15 cellular contexts compared by ENCODE assay signal in the genomic region with DNA sequence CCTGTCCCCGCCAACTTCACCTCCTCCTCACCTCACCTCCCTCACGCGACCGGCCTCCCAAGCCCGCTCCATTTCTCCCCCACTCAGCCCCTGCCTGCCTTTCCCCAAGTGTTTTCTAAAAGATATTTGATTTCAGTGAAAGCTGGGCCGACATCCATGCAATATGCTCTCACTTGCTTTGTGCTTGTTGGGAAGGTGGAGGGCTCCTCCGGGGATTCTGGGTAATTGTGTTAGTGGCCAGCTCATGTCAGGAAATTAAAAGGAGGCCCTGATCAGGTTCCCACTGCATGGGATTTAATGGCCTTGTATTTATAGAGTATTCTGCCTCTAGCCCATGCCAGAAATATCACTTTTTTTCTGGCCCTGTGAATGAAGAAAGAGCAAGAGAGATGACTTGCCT.
"Had no signal": no experiment of that assay in that cellular context is flagged by ENCODE, and none has a peak within 500 bp of the region (broad histone marks: within the 10 kb centered on the region; RNA-seq: fewer than 3 reads in every experiment).

No MANE protein-coding gene starts in this region.

- H3K36me3 Mint-ChIP-seq: activated naive CD4-positive, alpha-beta T cell treated with anti-CD3 and anti-CD28 coated beads, Interleukin-2, amount 50 U/mL, for 24 hours; memory B cell; naive thymus-derived CD4-positive, alpha-beta T cell; stimulated activated naive B cell treated with anti-CD40 and anti-IgM and Interleukin-4, amounts not matched to agents 10 μg/mL and 1 μg/mL and 100 μg/mL, for 72 hours had no signal

- H3K4me1 Mint-ChIP-seq: activated naive CD4-positive, alpha-beta T cell treated with anti-CD3 and anti-CD28 coated beads, Interleukin-2, amount 50 U/mL, for 24 hours; memory B cell; naive thymus-derived CD4-positive, alpha-beta T cell; stimulated activated naive B cell treated with anti-CD40 and anti-IgM and Interleukin-4, amounts not matched to agents 10 μg/mL and 1 μg/mL and 100 μg/mL, for 72 hours had no signal

- DNase-seq: activated CD4-positive, alpha-beta T cell treated with anti-CD3 and anti-CD28 coated beads for 1 hour; activated CD8-positive, alpha-beta memory T cell treated with anti-CD3 and anti-CD28 coated beads for 24 hours; activated effector memory CD4-positive, alpha-beta T cell treated with anti-CD3 and anti-CD28 coated beads, Interleukin-2, amount 50 U/mL, for 16 hours; activated T-cell treated with anti-CD3 and anti-CD28 coated beads, Interleukin-2, amount 50 U/mL, for 72 hours; dermis blood vessel endothelial cell; effector memory CD4-positive, alpha-beta T cell; mucosa of descending colon; naive thymus-derived CD4-positive, alpha-beta T cell; sigmoid colon; spleen; stimulated activated naive B cell treated with anti-CD40 and anti-IgM and Interleukin-4, amounts not matched to agents 10 μg/mL and 1 μg/mL and 100 μg/mL, for 72 hours; upper lobe of left lung; WERI-Rb-1 had no signal

- H3K9me3 Mint-ChIP-seq: activated naive CD4-positive, alpha-beta T cell treated with anti-CD3 and anti-CD28 coated beads, Interleukin-2, amount 50 U/mL, for 24 hours; activated T-cell treated with anti-CD3 and anti-CD28 coated beads, Interleukin-2, amount 50 U/mL, for 72 hours; memory B cell; naive thymus-derived CD4-positive, alpha-beta T cell; stimulated activated naive B cell treated with anti-CD40 and anti-IgM and Interleukin-4, amounts not matched to agents 10 μg/mL and 1 μg/mL and 100 μg/mL, for 72 hours had no signal

- H3K27ac Mint-ChIP-seq: activated naive CD4-positive, alpha-beta T cell treated with anti-CD3 and anti-CD28 coated beads, Interleukin-2, amount 50 U/mL, for 24 hours; activated T-cell treated with anti-CD3 and anti-CD28 coated beads, Interleukin-2, amount 50 U/mL, for 72 hours; memory B cell; naive thymus-derived CD4-positive, alpha-beta T cell; stimulated activated naive B cell treated with anti-CD40 and anti-IgM and Interleukin-4, amounts not matched to agents 10 μg/mL and 1 μg/mL and 100 μg/mL, for 72 hours had no signal

- H3K4me3 Mint-ChIP-seq: activated naive CD4-positive, alpha-beta T cell treated with anti-CD3 and anti-CD28 coated beads, Interleukin-2, amount 50 U/mL, for 24 hours; activated T-cell treated with anti-CD3 and anti-CD28 coated beads, Interleukin-2, amount 50 U/mL, for 72 hours; memory B cell; naive thymus-derived CD4-positive, alpha-beta T cell; stimulated activated naive B cell treated with anti-CD40 and anti-IgM and Interleukin-4, amounts not matched to agents 10 μg/mL and 1 μg/mL and 100 μg/mL, for 72 hours had no signal

- ATAC-seq: activated T-cell treated with anti-CD3 and anti-CD28 coated beads, Interleukin-2, amount 50 U/mL, for 72 hours; mucosa of descending colon; naive thymus-derived CD4-positive, alpha-beta T cell; stimulated activated naive B cell treated with anti-CD40 and anti-IgM and Interleukin-4, amounts not matched to agents 10 μg/mL and 1 μg/mL and 100 μg/mL, for 72 hours had no signal
